In the genomic region with DNA sequence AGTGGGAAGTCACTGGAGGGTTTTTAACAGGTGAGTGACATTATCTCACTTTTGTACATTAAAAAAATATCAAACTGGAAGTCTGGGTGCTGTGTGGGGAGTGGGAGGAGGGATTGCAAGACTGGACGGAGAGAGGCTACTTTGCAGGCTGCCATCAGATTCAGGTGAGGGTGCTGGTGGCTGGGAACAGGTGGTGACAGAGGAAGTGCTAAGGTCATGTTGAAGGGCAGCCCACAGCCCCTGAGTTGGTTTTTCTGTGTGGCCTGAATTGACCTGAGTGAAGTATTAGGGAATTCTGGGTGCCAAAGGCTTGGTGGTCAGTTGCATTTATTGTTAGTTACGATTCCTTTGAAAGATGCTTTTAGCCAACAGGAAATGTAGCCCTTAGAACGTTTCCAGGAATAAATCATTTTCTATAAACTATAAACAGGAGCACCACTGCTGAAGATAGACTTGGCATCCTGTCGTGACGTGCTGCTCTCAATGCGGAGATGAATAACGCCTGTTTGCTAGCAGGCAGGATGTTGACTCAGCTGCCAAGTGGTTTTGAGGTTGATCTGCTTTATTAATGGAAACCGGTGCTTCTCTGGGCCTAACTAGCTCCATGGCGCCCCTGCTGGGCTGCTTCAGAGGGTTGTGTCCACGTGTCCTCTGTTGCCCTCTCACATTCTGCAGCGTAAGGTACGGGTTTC, we compare ENCODE assay signal across 9 cellular contexts.
DNase-seq lines count a peak whose midpoint lies in the region; ATAC-seq, FAIRE-seq and TF ChIP-seq lines count a peak whose summit lies in the region.
"Had no signal": no experiment of that assay in that cellular context is flagged by ENCODE, and none has a peak within 500 bp of the region (broad histone marks: within the 10 kb centered on the region; RNA-seq: fewer than 3 reads in every experiment).

No MANE protein-coding gene starts in this region.

- intact Hi-C loops in right cardiac atrium (cut with DNase I): no loop called here

- peak overlapping the region; percentile 65 for H3K4me3 Mint-ChIP-seq in activated T-helper 17 cell treated with anti-CD3 and anti-CD28 coated beads, Interleukin-2, amount 50 U/mL, for 72 hours

- peak overlapping the region; percentile 93 for H3K27ac Mint-ChIP-seq in activated T-helper 17 cell treated with anti-CD3 and anti-CD28 coated beads, Interleukin-2, amount 50 U/mL, for 72 hours

- peaks cover 7% of the 10 kb centered on the region for H3K4me1 Mint-ChIP-seq in activated T-helper 17 cell treated with anti-CD3 and anti-CD28 coated beads, Interleukin-2, amount 50 U/mL, for 72 hours

- H3K27ac ChIP-seq in right cardiac atrium (ENCODE audit: low read length): no peak overlapping the region

- no peak overlapping the region for H3K4me3 ChIP-seq in right cardiac atrium (ENCODE audit: low read length)

- TF ChIP-seq POLR2A in GM12892 (IDR thresholded peaks at IDR 0.05; ENCODE audit: low read depth, low read length): no peak

- FAIRE-seq in GM12892 (lab: Jason Lieb, UNC): no peak
- FAIRE-seq: G401.6 had no signal

- H3K36me3 Mint-ChIP-seq in activated T-helper 17 cell treated with anti-CD3 and anti-CD28 coated beads, Interleukin-2, amount 50 U/mL, for 72 hours (ENCODE audit: low read depth): no peaks in the 10 kb centered on the region

- no peaks in the 10 kb centered on the region for H3K27me3 ChIP-seq in right cardiac atrium (ENCODE audit: control insufficient read depth, insufficient read depth)

- peaks cover under 1% of the 10 kb centered on the region for H3K9me3 Mint-ChIP-seq in activated T-helper 17 cell treated with anti-CD3 and anti-CD28 coated beads, Interleukin-2, amount 50 U/mL, for 72 hours

- DNase-seq in activated CD8-positive, alpha-beta memory T cell treated with anti-CD3 and anti-CD28 coated beads for 48 hours (ENCODE audit: low read depth in 2 of 3, low spot score in 2 of 3): peak; percentile 7 to 42 (median 20)
- DNase-seq in activated CD8-positive, alpha-beta memory T cell treated with anti-CD3 and anti-CD28 coated beads, Interleukin-2, amount 50 U/mL, for 4 hours: no peak
- DNase-seq in NCI-H748 treated with DMSO at 0.1 percent for 48 hours (lab: John Stamatoyannopoulos, UW): peak; percentile 98
- peak; percentile 23 to 55 (median 55) for DNase-seq in right cardiac atrium
- peak in 2 of 3 donors; percentile 1 to 14 for DNase-seq in stimulated activated CD4-positive, alpha-beta T cell treated with anti-CD3 and anti-CD28 coated beads, TNF-alpha, amount 100 ng/mL, for 1 hour (ENCODE audit: low read depth in 3 of 3, low spot score in 1 of 3)
- no peak for DNase-seq in GM12892 (ENCODE audit: insufficient read length)

- H3K9me3 ChIP-seq in right cardiac atrium (ENCODE audit: control insufficient read depth, low read length): no peaks in the 10 kb centered on the region

- H3K27me3 Mint-ChIP-seq in activated T-helper 17 cell treated with anti-CD3 and anti-CD28 coated beads, Interleukin-2, amount 50 U/mL, for 72 hours: no peaks in the 10 kb centered on the region

- peak; percentile 96 for ATAC-seq in HG03354 (IDR thresholded peaks at IDR 0.05; ENCODE audit: poor library complexity, severe bottlenecking, unreplicated experiment)
- ATAC-seq in activated T-helper 17 cell treated with anti-CD3 and anti-CD28 coated beads, Interleukin-2, amount 50 U/mL, for 72 hours (replicated peaks): peak; percentile 94
- peak in 1 of 2 donors; percentile 35 for ATAC-seq in right cardiac atrium

- WGBS in right cardiac atrium: 24% methylated on average over 12 of the region's 12 CpGs

- H3K4me1 ChIP-seq in right cardiac atrium (ENCODE audit: control insufficient read depth, insufficient read depth, low read length): no peaks in the 10 kb centered on the region

Comparison
In these comparisons a context has a peak if more than half of its experiments do, and no peak if none do; other contexts are left out.
1. DNase-seq: peak in activated CD8-positive, alpha-beta memory T cell treated with anti-CD3 and anti-CD28 coated beads for 48 hours (3 of 3), NCI-H748 treated with DMSO at 0.1 percent for 48 hours (single experiment), right cardiac atrium (3 of 3) and stimulated activated CD4-positive, alpha-beta T cell treated with anti-CD3 and anti-CD28 coated beads, TNF-alpha, amount 100 ng/mL, for 1 hour (2 of 3); none in activated CD8-positive, alpha-beta memory T cell treated with anti-CD3 and anti-CD28 coated beads, Interleukin-2, amount 50 U/mL, for 4 hours (single experiment) and GM12892 (single experiment).